In genomic region chr6:151067684-151068596, GRCh38 we compare ENCODE assay signal across 8 cellular contexts.
DNase-seq lines count a peak whose midpoint lies in the region; ATAC-seq and TF ChIP-seq lines count a peak whose summit lies in the region.

No MANE protein-coding gene starts in this region.

- DNase-seq in Calu3 (peak; percentile 76), fibroblast of the aortic adventitia (ENCODE audit: low read depth) (peak; percentile 94), pons (ENCODE audit: low spot score) (peak; percentile 69), endothelial cell (ENCODE audit: low spot score) (no peak), NCI-H187 (lab: John Stamatoyannopoulos, UW) (no peak)

- TF ChIP-seq CTCF in Calu3 (IDR thresholded peaks at IDR 0.05; ENCODE audit: unreplicated experiment) (no peak), fibroblast of the aortic adventitia (IDR thresholded peaks at IDR 0.05; ENCODE audit: insufficient read depth, low read length) (no peak), endothelial cell (IDR thresholded peaks at IDR 0.05; ENCODE audit: unreplicated experiment) (no peak)

- H3K9me3 Mint-ChIP-seq in Calu3 (ENCODE audit: low read depth, unreplicated experiment) (no peaks in the 10 kb centered on the region), endothelial cell (ENCODE audit: unreplicated experiment) (no peaks in the 10 kb centered on the region)

- H3K4me1 Mint-ChIP-seq in Calu3 (ENCODE audit: low read depth, unreplicated experiment) (peaks cover 41% of the 10 kb centered on the region), endothelial cell (ENCODE audit: unreplicated experiment) (peaks cover 9% of the 10 kb centered on the region)

- H3K27me3 Mint-ChIP-seq in Calu3 (ENCODE audit: unreplicated experiment), result no peaks in the 10 kb centered on the region
- H3K27me3 Mint-ChIP-seq in endothelial cell (ENCODE audit: unreplicated experiment), result no peaks in the 10 kb centered on the region

- H3K27ac Mint-ChIP-seq in Calu3 (ENCODE audit: unreplicated experiment) (peak overlapping the region; percentile 76), endothelial cell (ENCODE audit: unreplicated experiment) (no peak overlapping the region)

- H3K36me3 Mint-ChIP-seq in Calu3 (ENCODE audit: insufficient read depth, unreplicated experiment) (peaks cover 25% of the 10 kb centered on the region), endothelial cell (ENCODE audit: low read depth, unreplicated experiment) (no peaks in the 10 kb centered on the region)

- H3K4me3 Mint-ChIP-seq in Calu3 (ENCODE audit: low read depth, unreplicated experiment), result peak overlapping the region; percentile 52
- H3K4me3 Mint-ChIP-seq in endothelial cell (ENCODE audit: unreplicated experiment), result no peak overlapping the region

- intact Hi-C loops in Calu3 (cut with micrococcal nuclease; ENCODE audit: unreplicated experiment), result no loop called here

- BruUV-seq in Calu3 (replicated peaks; lab: Mats Ljungman, UMichigan), result no TSS peak

- CTCF ChIA-PET in Calu3 (lab: Charles Lee), result interaction anchor here (0.6 to 2.2 kb wide), 8 partner anchors 8 to 256 kb away, joined by 3 to 9 read pairs (median 3); no protein-coding TSS in a partner anchor

- ATAC-seq in GM21423 (IDR thresholded peaks at IDR 0.05; ENCODE audit: unreplicated experiment), result no peak
- no peak for ATAC-seq in GM18519 (IDR thresholded peaks at IDR 0.05; ENCODE audit: low FRiP score, unreplicated experiment)

- H3K4me3 ChIP-seq in fibroblast of the aortic adventitia (ENCODE audit: low read depth, low read length), result peak overlapping the region; percentile 15

TF ChIP-seq in PFSK-1, 5 proteins besides CTCF, POLR2A, EP300 and RAD21:
- TF ChIP-seq REST (IDR thresholded peaks at IDR 0.05; ENCODE audit: insufficient read depth in 1 of 2, low read depth in 2 of 2, low read length in 2 of 2) (peak in 1 of 2 experiments; percentile 8; a peak in 1 of 4 replicates), POLR2AphosphoS5 (IDR thresholded peaks at IDR 0.05; ENCODE audit: low read depth, low read length) (no peak), SIN3A (IDR thresholded peaks at IDR 0.05; ENCODE audit: borderline replicate concordance, insufficient read depth, low read length) (0 out of 2 replicates have a peak, but pooled peaks have one; percentile 9), TAF1 (IDR thresholded peaks at IDR 0.05; ENCODE audit: borderline replicate concordance, insufficient read depth, low read length) (no peak), FOXP2 (optimal IDR thresholded peaks at IDR 0.05; ENCODE audit: borderline replicate concordance, extremely low read depth, extremely low read length, insufficient read depth) (peak; percentile 41)

Comparison
In these comparisons a context has a peak if more than half of its experiments do, and no peak if none do; other contexts are left out.
1. DNase-seq: peak in Calu3 (single experiment), fibroblast of the aortic adventitia (single experiment) and pons (single experiment); none in endothelial cell (single experiment) and NCI-H187 (0 of 2).